Comparison of ENCODE assay signal across 29 cellular contexts in genomic region chr1:202067188-202067977, GRCh38. TPM values are rescaled to one million over a fixed set of nuclear protein-coding genes. Genes with fewer than 3 reads are reported as not detected.
DNase-seq lines count a peak whose midpoint lies in the region; ATAC-seq and TF ChIP-seq lines count a peak whose summit lies in the region.
"Had no signal": no experiment of that assay in that cellular context is flagged by ENCODE, and none has a peak within 500 bp of the region (broad histone marks: within the 10 kb centered on the region; RNA-seq: fewer than 3 reads in every experiment).

No MANE protein-coding gene starts in this region.

- no peak for TF ChIP-seq CTCF in HCT116 (IDR thresholded peaks at IDR 0.05 in 2 of 3, conservative IDR thresholded peaks at IDR 0.05 in 1 of 3; ENCODE audit: borderline replicate concordance in 1 of 3, insufficient read depth in 1 of 3, low read depth in 2 of 3, low read length in 2 of 3)
- TF ChIP-seq CTCF in foreskin keratinocyte (conservative IDR thresholded peaks at IDR 0.05), result no peak
- TF ChIP-seq CTCF in type B pancreatic cell (conservative IDR thresholded peaks at IDR 0.05), result no peak

- H3K27me3 ChIP-seq in HCT116 (ENCODE audit: insufficient read depth, low read length) (no peaks in the 10 kb centered on the region), foreskin keratinocyte (no peaks in the 10 kb centered on the region), Karpas-422 (ENCODE audit: low read length) (no peaks in the 10 kb centered on the region)
- H3K27me3 ChIP-seq: adrenal gland, ovary, Peyer's patch, SJSA1 had no signal

- ATAC-seq in HCT116 (peak; percentile 52), foreskin keratinocyte (peak; percentile 50), GM18520 (IDR thresholded peaks at IDR 0.05; ENCODE audit: unreplicated experiment) (no peak)
- ATAC-seq: activated T-cell treated with anti-CD3 and anti-CD28 coated beads, Interleukin-2, amount 50 U/mL, for 4 hours; lower lobe of right lung; right cardiac atrium had no signal

- RAD21 ChIA-PET in HCT116 (lab: Charles Lee; ENCODE audit: low non-redundant PET in 1 of 2, low total read pairs in 2 of 2, uncharacterized antibody in 2 of 2, unreplicated experiment in 2 of 2), result no interaction called here

- H3K27ac Mint-ChIP-seq in type B pancreatic cell, result peak overlapping the region; percentile 33
- H3K27ac Mint-ChIP-seq: brain, nephron had no signal

- no peaks in the 10 kb centered on the region for H3K9me2 ChIP-seq in HCT116 (ENCODE audit: insufficient read depth)
- no peaks in the 10 kb centered on the region for H3K9me2 ChIP-seq in Karpas-422 (replicated peaks; ENCODE audit: insufficient read depth, low read length)

- no peaks in the 10 kb centered on the region for H3K27me3 Mint-ChIP-seq in type B pancreatic cell

- no peaks in the 10 kb centered on the region for H3K36me3 ChIP-seq in HCT116 (ENCODE audit: control insufficient read depth in 1 of 2, insufficient read depth in 2 of 2, low read length in 2 of 2)
- H3K36me3 ChIP-seq in Karpas-422 (ENCODE audit: insufficient read depth, low read length), result no peaks in the 10 kb centered on the region
- H3K36me3 ChIP-seq: adrenal gland, lower lobe of right lung, ovary, Peyer's patch, SJSA1 had no signal

- H3K79me2 ChIP-seq in HCT116 (ENCODE audit: insufficient read depth, low read length) (no peaks in the 10 kb centered on the region), Karpas-422 (ENCODE audit: low read length) (no peaks in the 10 kb centered on the region)

- no peak for TF ChIP-seq POLR2A in HCT116 (IDR thresholded peaks at IDR 0.05; ENCODE audit: borderline replicate concordance, extremely low read depth, insufficient read depth, insufficient read length)

- no peak overlapping the region for H3K9ac ChIP-seq in HCT116 (ENCODE audit: low read length)
- H3K9ac ChIP-seq in Karpas-422 (ENCODE audit: low read length), result no peak overlapping the region
- H3K9ac ChIP-seq: GM23248 had no signal

- H3K36me3 Mint-ChIP-seq in type B pancreatic cell, result no peaks in the 10 kb centered on the region
- H3K36me3 Mint-ChIP-seq: brain had no signal

- H3K4me3 ChIP-seq in HCT116 (replicated peaks in 1 of 2; ENCODE audit: low read depth in 1 of 2, low read length in 2 of 2), result no peak overlapping the region
- no peak overlapping the region for H3K4me3 ChIP-seq in Karpas-422 (ENCODE audit: low read length)
- H3K4me3 ChIP-seq: adrenal gland, GM23248, lower lobe of right lung, ovary, Peyer's patch, SJSA1 had no signal

- H3K4me2 ChIP-seq in HCT116 (ENCODE audit: low read length) (no peak overlapping the region), Karpas-422 (ENCODE audit: low read depth, low read length, poor library complexity, severe bottlenecking) (no peak overlapping the region)

- H3K4me3 Mint-ChIP-seq in type B pancreatic cell, result no peak overlapping the region
- H3K4me3 Mint-ChIP-seq: activated T-cell treated with anti-CD3 and anti-CD28 coated beads, Interleukin-2, amount 50 U/mL, for 4 hours; brain; nephron had no signal

- H3K9me3 ChIP-seq in HCT116 (ENCODE audit: control insufficient read depth in 1 of 2, insufficient read depth in 1 of 2, low read depth in 1 of 2, low read length in 2 of 2) (no peaks in the 10 kb centered on the region), Karpas-422 (ENCODE audit: low read length) (no peaks in the 10 kb centered on the region)
- H3K9me3 ChIP-seq: adrenal gland, lower lobe of right lung, ovary, Peyer's patch, SJSA1 had no signal

- DNase-seq in HCT116 (ENCODE audit: low read depth, low spot score) (no peak), SHP77 (lab: John Stamatoyannopoulos, UW) (peak; percentile 22 to 42), foreskin keratinocyte (peak in 1 of 2 donors; percentile 29), type B pancreatic cell (ENCODE audit: extremely low spot score, unreplicated experiment) (no peak), Karpas-422 (no peak), AML-193 (lab: John Stamatoyannopoulos, UW) (no peak)
- DNase-seq: activated CD4-positive, alpha-beta T cell treated with anti-CD3 and anti-CD28 coated beads for 48 hours; activated naive CD4-positive, alpha-beta T cell treated with Interleukin-2 at 50 U/mL for 16 hours; activated T-cell treated with anti-CD3 and anti-CD28 coated beads, Interleukin-2, amount 50 U/mL, for 4 hours; adrenal gland; cerebellar nuclear complex; GM23248; IMR-90; kidney glomerular epithelial cell; lower lobe of right lung; NCI-H1092 treated with DMSO at 0.1 percent for 48 hours; NCI-H1930; NCI-H526 treated with DMSO at 0.1 percent for 48 hours; ovary; Peyer's patch; right cardiac atrium; stimulated activated CD4-positive, alpha-beta T cell treated with anti-CD3 and anti-CD28 coated beads, Interleukin-12 subunit alpha, Interleukin-12 subunit beta, amount 100 ng/mL, for 4 hours; stimulated activated CD4-positive, alpha-beta T cell treated with anti-CD3 and anti-CD28 coated beads, Interleukin-4, amount 100 ng/mL, for 1 hour; T-helper 2 cell had no signal

- peak overlapping the region; percentile 61 for H2AFZ ChIP-seq in HCT116 (ENCODE audit: low read depth, low read length, poor library complexity, severe bottlenecking)
- no peak overlapping the region for H2AFZ ChIP-seq in Karpas-422 (ENCODE audit: low read length)
- H2AFZ ChIP-seq: GM23248 had no signal

- H3K9me3 Mint-ChIP-seq in type B pancreatic cell, result no peaks in the 10 kb centered on the region
- H3K9me3 Mint-ChIP-seq: activated T-cell treated with anti-CD3 and anti-CD28 coated beads, Interleukin-2, amount 50 U/mL, for 4 hours; brain; nephron had no signal

- CTCF ChIA-PET in HCT116 (lab: Charles Lee), result interaction anchor here (1.2 kb wide), 1 partner anchor 59 kb away, joined by 4 read pairs; no protein-coding TSS in a partner anchor

- no peak overlapping the region for H3K27ac ChIP-seq in HCT116 (ENCODE audit: low read depth, low read length)
- H3K27ac ChIP-seq in foreskin keratinocyte, result no peak overlapping the region
- no peak overlapping the region for H3K27ac ChIP-seq in Karpas-422 (ENCODE audit: low read length)
- H3K27ac ChIP-seq: adrenal gland, C4-2B, GM23248, lower lobe of right lung, ovary, Peyer's patch, SJSA1 had no signal

- H4K20me1 ChIP-seq in HCT116 (ENCODE audit: insufficient read depth), result no peaks in the 10 kb centered on the region
- no peaks in the 10 kb centered on the region for H4K20me1 ChIP-seq in Karpas-422 (ENCODE audit: insufficient read depth, low read depth, low read length)

- peaks cover 14% of the 10 kb centered on the region for H3K4me1 Mint-ChIP-seq in type B pancreatic cell (ENCODE audit: unreplicated experiment)
- H3K4me1 Mint-ChIP-seq: brain, nephron had no signal

- peaks cover 24 to 37% of the 10 kb centered on the region in 2 experiments for H3K4me1 ChIP-seq in HCT116 (ENCODE audit: control insufficient read depth in 1 of 2, insufficient read depth in 2 of 2, low read length in 2 of 2)
- no peaks in the 10 kb centered on the region for H3K4me1 ChIP-seq in foreskin keratinocyte
- H3K4me1 ChIP-seq in Karpas-422 (ENCODE audit: low read length), result no peaks in the 10 kb centered on the region
- H3K4me1 ChIP-seq: lower lobe of right lung, Peyer's patch had no signal

- intact Hi-C loops in HCT116 (cut with micrococcal nuclease), result no loop called here

- TF ChIP-seq RAD21 in HCT116 (IDR thresholded peaks at IDR 0.05; ENCODE audit: low read depth), result peak; percentile 32; the same call in 1 of the 2 replicates

- POLR2A ChIA-PET in HCT116 (lab: Charles Lee), result interaction anchor here (0.8 to 4.2 kb wide), 5 partner anchors 8 to 86 kb away, joined by 3 to 20 read pairs (median 3); partner anchors contain the start of gene ELF3

- no TSS peak for BruUV-seq in HCT116 (replicated peaks; lab: Mats Ljungman, UMichigan)

TF ChIP-seq in HCT116, 20 proteins besides CTCF, POLR2A, EP300 and RAD21 (continues in another document):
- TF ChIP-seq EGR1 (IDR thresholded peaks at IDR 0.05; ENCODE audit: low read depth) (no peak), SIN3A (IDR thresholded peaks at IDR 0.05; ENCODE audit: low read depth) (no peak), JUND (IDR thresholded peaks at IDR 0.05) (no peak), EZH2 (IDR thresholded peaks at IDR 0.05) (no peak), CBX3 (IDR thresholded peaks at IDR 0.05; ENCODE audit: low read depth) (no peak), ELF1 (IDR thresholded peaks at IDR 0.05; ENCODE audit: borderline replicate concordance, low read depth) (no peak), SP1 (IDR thresholded peaks at IDR 0.05; ENCODE audit: low read depth) (no peak), FOSL1 (IDR thresholded peaks at IDR 0.05; ENCODE audit: low read depth) (no peak), EZH2phosphoT487 (IDR thresholded peaks at IDR 0.05; ENCODE audit: borderline replicate concordance) (no peak), TCF7L2 (IDR thresholded peaks at IDR 0.05; ENCODE audit: borderline replicate concordance, extremely low read depth, insufficient read depth, insufficient read length) (no peak), MAX (IDR thresholded peaks at IDR 0.05) (no peak)

RNA-seq across cellular contexts. Expression of gene GPR37L1, which starts 55.3 kb away (rescaled TPM):
- total RNA-seq in HCT116 (2021; ENCODE audit: unreplicated experiment) (0.10 TPM), foreskin keratinocyte (0.03 TPM in 1 of 2 replicates, not detected in the other), type B pancreatic cell (ENCODE audit: low replicate concordance) (0.12 and 0.24 TPM in 2 replicates)
- 0.16 and 0.19 TPM in 2 replicates for polyA plus RNA-seq in HCT116 (2012)
- 0.01 and 0.02 TPM in 2 replicates for polyA plus RNA-seq in foreskin keratinocyte
- total RNA-seq in Karpas-422 (2014; rRNA removed; shearing (Covaris generic); ENCODE audit: low replicate concordance), result not detected in 2 replicates
- total RNA-seq: activated T-cell treated with anti-CD3 and anti-CD28 coated beads, Interleukin-2, amount 50 U/mL, for 4 hours; GM23248; IMR-90 had no signal

RNA-seq across cellular contexts. Expression of gene ELF3, which starts 57.0 kb away (rescaled TPM):
- total RNA-seq in HCT116 (2021; ENCODE audit: unreplicated experiment), result 200 TPM
- polyA plus RNA-seq in HCT116 (2012), result 284 and 412 TPM in 2 replicates
- total RNA-seq in foreskin keratinocyte, result 0.04 and 0.07 TPM in 2 replicates
- 0.04 TPM in 1 of 2 replicates, not detected in the other for polyA plus RNA-seq in foreskin keratinocyte
- 237 and 498 TPM in 2 replicates for total RNA-seq in type B pancreatic cell (ENCODE audit: low replicate concordance)
- 0.19 and 0.76 TPM in 2 replicates for total RNA-seq in Karpas-422 (2014; rRNA removed; shearing (Covaris generic); ENCODE audit: low replicate concordance)
- total RNA-seq: GM23248 had no signal
- polyA plus RNA-seq: GM23248 had no signal

Comparison
In these comparisons a context has a peak if more than half of its experiments do, and no peak if none do; other contexts are left out.
1. DNase-seq: peak in SHP77 (2 of 2); none in HCT116 (single experiment), type B pancreatic cell (single experiment), Karpas-422 (single experiment) and AML-193 (0 of 2).
2. RNA of gene ELF3, which starts 57.0 kb away (total RNA-seq): 237 to 498 TPM in type B pancreatic cell and 200 TPM in HCT116 (single experiment); 0.19 to 0.76 TPM in Karpas-422 and 0.04 to 0.07 TPM in foreskin keratinocyte; every median in the first group is over 100 times any median in the second.